In genomic region chr16:58507195-58507962, GRCh38 we compare ENCODE assay signal across 18 cellular contexts. TPM values are rescaled to one million over a fixed set of nuclear protein-coding genes. Genes with fewer than 3 reads are reported as not detected.
DNase-seq lines count a peak whose midpoint lies in the region; ATAC-seq and TF ChIP-seq lines count a peak whose summit lies in the region.
"Had no signal": no experiment of that assay in that cellular context is flagged by ENCODE, and none has a peak within 500 bp of the region (broad histone marks: within the 10 kb centered on the region; RNA-seq: fewer than 3 reads in every experiment).

No MANE protein-coding gene starts in this region.

- DNase-seq in right cardiac atrium (peak in 2 of 3 donors; percentile 31 to 51), right atrium auricular region (ENCODE audit: low spot score) (no peak), SKM-1 (lab: John Stamatoyannopoulos, UW; ENCODE audit: unreplicated experiment) (peak; percentile 17), right lobe of liver (peak in 1 of 3 donors; percentile 55), iPS-NIHi11 (ENCODE audit: low spot score) (no peak), dermis blood vessel endothelial cell (no peak), AG08395 (ENCODE audit: low spot score) (no peak)
- DNase-seq: activated naive CD4-positive, alpha-beta T cell treated with Interleukin-2 at 50 U/mL for 16 hours; foreskin fibroblast; GDM1; mesendoderm; NCI-H187; nephron progenitor cell; PC-9; WERI-Rb-1 had no signal

- H3K36me3 ChIP-seq in right atrium auricular region (peaks cover 42% of the 10 kb centered on the region), right lobe of liver (no peaks in the 10 kb centered on the region)
- H3K36me3 ChIP-seq: ascending aorta, WERI-Rb-1 had no signal

- 78% methylated on average over 15 of the region's 15 CpGs for WGBS in right cardiac atrium
- 25% methylated on average over 4 of the region's 15 CpGs for WGBS in right lobe of liver (ENCODE audit: insufficient coverage, low coverage, low lambda C conversion rate, missing lambda C conversion rate)

- TF ChIP-seq CTCF in right atrium auricular region (IDR thresholded peaks at IDR 0.05) (no peak), right lobe of liver (IDR thresholded peaks at IDR 0.05) (no peak)

- H3K4me1 ChIP-seq in right cardiac atrium (ENCODE audit: control insufficient read depth, insufficient read depth, low read length) (no peaks in the 10 kb centered on the region), right atrium auricular region (no peaks in the 10 kb centered on the region), right lobe of liver (no peaks in the 10 kb centered on the region)
- H3K4me1 ChIP-seq: ascending aorta had no signal

- no peak overlapping the region for H3K4me3 ChIP-seq in right cardiac atrium (ENCODE audit: low read length)
- no peak overlapping the region for H3K4me3 ChIP-seq in right atrium auricular region
- H3K4me3 ChIP-seq in right lobe of liver: no peak overlapping the region
- H3K4me3 ChIP-seq: ascending aorta, PC-9 had no signal

- H3K9me3 ChIP-seq in right cardiac atrium (ENCODE audit: control insufficient read depth, low read length): no peaks in the 10 kb centered on the region
- H3K9me3 ChIP-seq in right atrium auricular region: no peaks in the 10 kb centered on the region
- H3K9me3 ChIP-seq in right lobe of liver: no peaks in the 10 kb centered on the region
- H3K9me3 ChIP-seq: ascending aorta had no signal

- H3K27ac ChIP-seq in right cardiac atrium (ENCODE audit: low read length): no peak overlapping the region
- no peak overlapping the region for H3K27ac ChIP-seq in right atrium auricular region
- H3K27ac ChIP-seq in right lobe of liver: no peak overlapping the region
- H3K27ac ChIP-seq: ascending aorta, PC-9, WERI-Rb-1 had no signal

- H3K27me3 ChIP-seq in right cardiac atrium (ENCODE audit: control insufficient read depth, insufficient read depth): no peaks in the 10 kb centered on the region
- no peaks in the 10 kb centered on the region for H3K27me3 ChIP-seq in right atrium auricular region
- no peaks in the 10 kb centered on the region for H3K27me3 ChIP-seq in right lobe of liver
- H3K27me3 ChIP-seq: ascending aorta had no signal

- no peak for ATAC-seq in right cardiac atrium
- ATAC-seq in right lobe of liver: peak; percentile 20 to 43 (median 30)
- no peak for ATAC-seq in GM19397 (IDR thresholded peaks at IDR 0.05; ENCODE audit: unreplicated experiment)
- ATAC-seq: HCT116 had no signal

- TF ChIP-seq POLR2A in right lobe of liver (IDR thresholded peaks at IDR 0.05): no peak

- intact Hi-C loops in right cardiac atrium (cut with DNase I): no loop called here
- intact Hi-C loops in right lobe of liver (cut with DNase I): no loop called here

RNA-seq across cellular contexts. Expression of gene NDRG4, which starts 7.4 kb away (rescaled TPM):
- 100 to 1,000 TPM in 1 of 4 donors, 10 to 100 TPM in 3; 53.5 to 155 (median 97.3) TPM for total RNA-seq in right cardiac atrium
- 164 TPM for polyA plus RNA-seq in right cardiac atrium
- 100 to 1,000 TPM; 163 to 238 TPM for total RNA-seq in right atrium auricular region
- 1 to 10 TPM in 4 of 6 experiments, under 1 TPM in 2; 0.76 to 2.9 (median 2.1) TPM for total RNA-seq in right lobe of liver
- 62.6 and 89.0 TPM in 2 replicates for total RNA-seq in dermis blood vessel endothelial cell

RNA-seq across cellular contexts. Expression of gene SETD6, which starts 7.9 kb away (rescaled TPM):
- total RNA-seq in right cardiac atrium (10 to 100 TPM in 2 of 4 donors, 1 to 10 TPM in 2; 9.7 to 12.4 (median 11.1) TPM), right atrium auricular region (10 to 100 TPM; 11.9 to 12.9 TPM), right lobe of liver (10 to 100 TPM in 3 of 6 experiments, 1 to 10 TPM in 3; 6.8 to 14.5 (median 10.2) TPM), dermis blood vessel endothelial cell (9.4 and 21.4 TPM in 2 replicates)
- 8.5 TPM for polyA plus RNA-seq in right cardiac atrium

Comparison
In these comparisons a context has a peak if more than half of its experiments do, and no peak if none do; other contexts are left out.
1. DNase-seq: peak in right cardiac atrium (2 of 3) and SKM-1 (single experiment); none in right atrium auricular region (single experiment), iPS-NIHi11 (single experiment), dermis blood vessel endothelial cell (single experiment) and AG08395 (single experiment).
2. ATAC-seq: peak in right lobe of liver (4 of 4); none in right cardiac atrium (0 of 2) and GM19397 (single experiment).
3. RNA of gene NDRG4, which starts 7.4 kb away (total RNA-seq): 163 to 238 TPM in right atrium auricular region, 53.5 to 155 TPM in right cardiac atrium and 62.6 to 89.0 TPM in dermis blood vessel endothelial cell; 0.76 to 2.9 TPM in right lobe of liver; every median in the first group is over 10 times any median in the second.